ENCODE assay signal across 7 cellular contexts in the genomic region with DNA sequence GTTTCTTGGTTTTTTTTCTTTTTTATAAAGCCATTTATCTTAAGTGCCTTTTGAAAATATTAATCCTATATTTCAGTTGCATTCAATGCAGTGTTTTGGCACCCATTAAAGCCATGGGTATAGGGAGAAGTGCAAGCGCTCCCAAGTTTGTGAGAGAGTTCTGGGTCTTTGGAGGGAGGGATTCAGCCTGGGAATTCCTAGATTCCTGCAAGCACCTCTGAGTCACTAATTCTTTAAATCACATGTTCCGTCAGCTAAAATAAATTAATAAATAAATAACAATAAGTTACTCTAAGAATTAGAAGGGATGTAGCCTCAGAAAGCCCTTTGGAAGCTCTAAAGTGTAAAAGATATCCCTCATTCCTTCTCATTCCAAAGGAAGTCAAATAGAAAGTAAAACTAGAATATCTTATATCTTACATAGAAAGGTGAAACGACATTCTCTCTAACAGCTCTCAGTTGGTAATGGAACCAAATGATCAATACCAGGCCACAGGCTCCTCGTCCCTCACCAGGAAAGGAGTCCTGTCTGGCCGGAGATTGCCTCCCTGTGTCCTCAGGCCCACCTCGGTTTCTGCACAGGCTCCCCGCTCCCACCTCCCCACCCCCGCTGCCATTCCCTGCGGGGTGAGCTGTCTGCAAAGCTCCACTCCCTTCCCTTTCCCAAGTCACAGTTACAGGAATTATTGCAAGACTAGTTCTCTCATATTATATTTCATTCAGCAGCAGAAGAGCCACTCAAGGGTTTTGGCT.
A peak's percentile ranks its signal among the peaks of the same experiment; 100 is the strongest.
DNase-seq lines count a peak whose midpoint lies in the region; TF ChIP-seq lines count a peak whose summit lies in the region.

No MANE protein-coding gene starts in this region.

- H3K36me3 ChIP-seq in Peyer's patch (no peaks in the 10 kb centered on the region), esophagus squamous epithelium (no peaks in the 10 kb centered on the region), muscle layer of duodenum (ENCODE audit: control insufficient read depth in 1 of 2, insufficient read depth in 2 of 2, low read length in 2 of 2) (no peaks in the 10 kb centered on the region), vagina (no peaks in the 10 kb centered on the region)

- peak overlapping the region in 3 of 4 donors; percentile 48 to 69 (median 62) for H3K27ac ChIP-seq in Peyer's patch
- peak overlapping the region in 3 of 4 donors; percentile 23 to 45 (median 36) for H3K27ac ChIP-seq in esophagus squamous epithelium
- H3K27ac ChIP-seq in muscle layer of duodenum (ENCODE audit: low read length) = peak overlapping the region; percentile 76
- peak overlapping the region; percentile 47 for H3K27ac ChIP-seq in vagina

- TF ChIP-seq POLR2A in Peyer's patch (IDR thresholded peaks at IDR 0.05) (no peak), esophagus squamous epithelium (IDR thresholded peaks at IDR 0.05) (no peak), vagina (IDR thresholded peaks at IDR 0.05) (no peak)

- peak in 2 of 3 donors; percentile 51 to 72 for DNase-seq in Peyer's patch
- no peak for DNase-seq in esophagus squamous epithelium (lab: John Stamatoyannopoulos, UW)
- DNase-seq in vagina (ENCODE audit: extremely low spot score in 2 of 2) = no peak
- DNase-seq in AG08396 (ENCODE audit: low spot score) = no peak
- DNase-seq in NCI-H748 (lab: John Stamatoyannopoulos, UW; ENCODE audit: unreplicated experiment) = no peak
- no peak for DNase-seq in GF-D8 (lab: John Stamatoyannopoulos, UW)

- H3K27me3 ChIP-seq in Peyer's patch (no peaks in the 10 kb centered on the region), esophagus squamous epithelium (no peaks in the 10 kb centered on the region), muscle layer of duodenum (ENCODE audit: low read depth, low read length) (no peaks in the 10 kb centered on the region), vagina (no peaks in the 10 kb centered on the region)

- 38 to 46% methylated on average over 8 to 9 of the region's 9 CpGs for WGBS in esophagus squamous epithelium, 2 donors

- TF ChIP-seq CTCF in Peyer's patch (IDR thresholded peaks at IDR 0.05) (no peak), esophagus squamous epithelium (IDR thresholded peaks at IDR 0.05) (no peak), vagina (IDR thresholded peaks at IDR 0.05) (no peak)

- H3K9me3 ChIP-seq in Peyer's patch (no peaks in the 10 kb centered on the region), esophagus squamous epithelium (no peaks in the 10 kb centered on the region), muscle layer of duodenum (ENCODE audit: control insufficient read depth in 1 of 2, low read length in 2 of 2) (no peaks in the 10 kb centered on the region), vagina (no peaks in the 10 kb centered on the region)

- H3K4me1 ChIP-seq in Peyer's patch (peaks cover 0 to 5% (median 0%) of the 10 kb centered on the region in 4 donors), esophagus squamous epithelium (peaks cover 0 to 16% (median 15%) of the 10 kb centered on the region in 3 donors), muscle layer of duodenum (ENCODE audit: control insufficient read depth in 1 of 2, insufficient read depth in 2 of 2, low read length in 2 of 2) (peaks cover 4 to 9% of the 10 kb centered on the region in 2 donors), vagina (peaks cover 15% of the 10 kb centered on the region)

- peak overlapping the region in 3 of 4 donors; percentile 27 to 62 (median 39) for H3K4me3 ChIP-seq in Peyer's patch
- peak overlapping the region; percentile 22 to 57 (median 42) for H3K4me3 ChIP-seq in esophagus squamous epithelium
- H3K4me3 ChIP-seq in muscle layer of duodenum (ENCODE audit: low read depth in 1 of 2, low read length in 2 of 2) = peak overlapping the region; percentile 42 to 51
- peak overlapping the region; percentile 34 to 39 for H3K4me3 ChIP-seq in vagina

- intact Hi-C loops in esophagus squamous epithelium (cut with DNase I) = no loop called here
- intact Hi-C loops in vagina (cut with DNase I) = no loop called here

Comparison
In these comparisons a context has a peak if more than half of its experiments do, and no peak if none do; other contexts are left out.
1. DNase-seq: peak in Peyer's patch (2 of 3); none in esophagus squamous epithelium (single experiment), vagina (0 of 2), AG08396 (single experiment), NCI-H748 (single experiment) and GF-D8 (single experiment).
2. Peak in every context shown above with its lines, with median percentiles within 50 percentile points of each other: H3K27ac ChIP-seq and H3K4me3 ChIP-seq.